ENCODE assay signal across 9 cellular contexts in genomic region chr16:75105306-75106061, GRCh38. TPM values are rescaled to one million over a fixed set of nuclear protein-coding genes. Genes with fewer than 3 reads are reported as not detected.
DNase-seq lines count a peak whose midpoint lies in the region; ATAC-seq and TF ChIP-seq lines count a peak whose summit lies in the region.
"Had no signal": no experiment of that assay in that cellular context is flagged by ENCODE, and none has a peak within 500 bp of the region (broad histone marks: within the 10 kb centered on the region; RNA-seq: fewer than 3 reads in every experiment).

No MANE protein-coding gene starts in this region.

- no peak for ATAC-seq in GM21619 (IDR thresholded peaks at IDR 0.05; ENCODE audit: unreplicated experiment)

- H3K9me3 ChIP-seq in A673 (ENCODE audit: low read depth, low read length, poor library complexity, severe bottlenecking): no peaks in the 10 kb centered on the region
- H3K9me3 ChIP-seq in ectodermal cell (ENCODE audit: control insufficient read depth, low read length): no peaks in the 10 kb centered on the region
- H3K9me3 ChIP-seq in muscle layer of colon (ENCODE audit: low read length): no peaks in the 10 kb centered on the region

- H3K4me3 ChIP-seq in A673 (ENCODE audit: low read depth, low read length, poor library complexity, severe bottlenecking) (no peak overlapping the region), NB4 (ENCODE audit: low read depth, low read length) (no peak overlapping the region), ectodermal cell (ENCODE audit: insufficient read depth, low read depth, low read length) (no peak overlapping the region), muscle layer of colon (ENCODE audit: low read depth in 1 of 2, low read length in 2 of 2) (peak overlapping the region in 1 of 2 donors; percentile 3)

- no peak for TF ChIP-seq CTCF in A673 (conservative IDR thresholded peaks at IDR 0.05; ENCODE audit: low read depth, low read length)
- no peak for TF ChIP-seq CTCF in NB4 (IDR thresholded peaks at IDR 0.05; ENCODE audit: low read depth, low read length)

- DNase-seq in A673 (ENCODE audit: low spot score) (peak; percentile 94), NB4 (ENCODE audit: low read depth) (peak; percentile 81), HEK293T (ENCODE audit: extremely low spot score) (no peak), NCI-H1105 (lab: John Stamatoyannopoulos, UW) (no peak)
- DNase-seq in stimulated activated CD4-positive, alpha-beta T cell treated with anti-CD3 and anti-CD28 coated beads, Interleukin-2, amount 100 ng/mL, for 24 hours: no peak
- DNase-seq: NCI-H1105 treated with DMSO at 0.1 percent for 48 hours had no signal

- CTCF ChIA-PET in A673 (lab: Charles Lee) (no interaction called here), HEK293T (lab: Yijun Ruan, JAX) (no interaction called here)

- POLR2A ChIA-PET in A673 (lab: Charles Lee; ENCODE audit: low non-redundant PET) (no interaction called here), HEK293T (lab: Yijun Ruan, JAX) (no interaction called here)

- no peak overlapping the region for H3K9ac ChIP-seq in muscle layer of colon (ENCODE audit: low read length)

- H3K27ac ChIP-seq in A673 (ENCODE audit: low read depth, low read length, poor library complexity, severe bottlenecking) (peak overlapping the region; percentile 83), ectodermal cell (ENCODE audit: insufficient read depth, low read depth, low read length, poor library complexity, severe bottlenecking) (peak overlapping the region; percentile 8), muscle layer of colon (ENCODE audit: low read depth, low read length) (peak overlapping the region; percentile 78)

- H3K36me3 ChIP-seq in A673 (ENCODE audit: insufficient read depth, low read length, poor library complexity, severe bottlenecking) (no peaks in the 10 kb centered on the region), ectodermal cell (ENCODE audit: control insufficient read depth, insufficient read depth, low read length) (peaks cover 3% of the 10 kb centered on the region), muscle layer of colon (ENCODE audit: insufficient read depth, low read length) (no peaks in the 10 kb centered on the region)

- intact Hi-C loops in A673 (cut with micrococcal nuclease; ENCODE audit: unreplicated experiment): no loop called here

- H3K27me3 ChIP-seq in A673 (replicated peaks; ENCODE audit: insufficient read depth, low read depth, low read length, poor library complexity) (no peaks in the 10 kb centered on the region), ectodermal cell (ENCODE audit: control insufficient read depth, insufficient read depth, low read length, poor library complexity, severe bottlenecking) (no peaks in the 10 kb centered on the region), muscle layer of colon (ENCODE audit: control insufficient read depth in 1 of 2, insufficient read depth in 2 of 2, low read length in 2 of 2) (no peaks in the 10 kb centered on the region)

- BruUV-seq in A673 (replicated peaks; lab: Mats Ljungman, UMichigan): no TSS peak

- H3K4me1 ChIP-seq in A673 (ENCODE audit: insufficient read depth, low read length, poor library complexity, severe bottlenecking) (peaks cover 64% of the 10 kb centered on the region), ectodermal cell (ENCODE audit: control insufficient read depth, insufficient read depth, low read length) (peaks cover 26% of the 10 kb centered on the region), muscle layer of colon (ENCODE audit: insufficient read depth, low read length) (peaks cover 67% of the 10 kb centered on the region)

- TF ChIP-seq POLR2A in NB4 (IDR thresholded peaks at IDR 0.05; ENCODE audit: extremely low read depth, insufficient read length): no peak

- 87 to 88% methylated on average over 10 of the region's 10 CpGs for WGBS in ectodermal cell, 2 experiments

TF ChIP-seq in HEK293T, 16 proteins besides CTCF, POLR2A, EP300 and RAD21:
- no peak for TF ChIP-seq HDGF (IDR thresholded peaks at IDR 0.05; ENCODE audit: borderline replicate concordance)
- no peak for TF ChIP-seq ARNT (IDR thresholded peaks at IDR 0.05)
- TF ChIP-seq, protein P1, sequence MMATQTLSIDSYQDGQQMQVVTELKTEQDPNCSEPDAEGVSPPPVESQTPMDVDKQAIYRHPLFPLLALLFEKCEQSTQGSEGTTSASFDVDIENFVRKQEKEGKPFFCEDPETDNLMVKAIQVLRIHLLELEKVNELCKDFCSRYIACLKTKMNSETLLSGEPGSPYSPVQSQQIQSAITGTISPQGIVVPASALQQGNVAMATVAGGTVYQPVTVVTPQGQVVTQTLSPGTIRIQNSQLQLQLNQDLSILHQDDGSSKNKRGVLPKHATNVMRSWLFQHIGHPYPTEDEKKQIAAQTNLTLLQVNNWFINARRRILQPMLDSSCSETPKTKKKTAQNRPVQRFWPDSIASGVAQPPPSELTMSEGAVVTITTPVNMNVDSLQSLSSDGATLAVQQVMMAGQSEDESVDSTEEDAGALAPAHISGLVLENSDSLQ (IDR thresholded peaks at IDR 0.05): no peak
- no peak for TF ChIP-seq FOXA1 (IDR thresholded peaks at IDR 0.05)
- TF ChIP-seq L3MBTL2 (conservative IDR thresholded peaks at IDR 0.05): no peak
- TF ChIP-seq LEF1 (IDR thresholded peaks at IDR 0.05; ENCODE audit: borderline replicate concordance): no peak
- TF ChIP-seq FOXM1 (IDR thresholded peaks at IDR 0.05; ENCODE audit: borderline replicate concordance): no peak
TF ChIP-seq in HEK293T: peak in this region for 0.

RNA-seq across cellular contexts. Expression of gene LDHD, which starts 11.1 kb away (rescaled TPM):
- 0.39 TPM in 1 of 2 replicates, not detected in the other for total RNA-seq in A673 (2021)
- polyA plus RNA-seq in ectodermal cell (2013, experiment 1 of 4): 0.59 TPM
- polyA plus RNA-seq in ectodermal cell (2013, experiment 2 of 4): 0.68 TPM
- polyA plus RNA-seq in ectodermal cell (2013, experiment 3 of 4): 1.3 TPM
- 1.1 TPM for polyA plus RNA-seq in ectodermal cell (2013, experiment 4 of 4)

RNA-seq across cellular contexts. Expression of gene ZFP1, which starts 42.8 kb away (rescaled TPM):
- total RNA-seq in A673 (2021): 22.6 and 23.3 TPM in 2 replicates
- 21.1 TPM for polyA plus RNA-seq in ectodermal cell (2013, experiment 1 of 4)
- 16.6 TPM for polyA plus RNA-seq in ectodermal cell (2013, experiment 2 of 4)
- 23.1 TPM for polyA plus RNA-seq in ectodermal cell (2013, experiment 3 of 4)
- polyA plus RNA-seq in ectodermal cell (2013, experiment 4 of 4): 22.1 TPM

Comparison
In these comparisons a context has a peak if more than half of its experiments do, and no peak if none do; other contexts are left out.
1. DNase-seq: peak in A673 (single experiment) and NB4 (single experiment); none in HEK293T (single experiment), stimulated activated CD4-positive, alpha-beta T cell treated with anti-CD3 and anti-CD28 coated beads, Interleukin-2, amount 100 ng/mL, for 24 hours (0 of 2) and NCI-H1105 (single experiment).
2. H3K27ac ChIP-seq: peak in every context shown above with its lines; median percentile 83 in A673; 78 in muscle layer of colon; 8 in ectodermal cell.